In the genomic region with DNA sequence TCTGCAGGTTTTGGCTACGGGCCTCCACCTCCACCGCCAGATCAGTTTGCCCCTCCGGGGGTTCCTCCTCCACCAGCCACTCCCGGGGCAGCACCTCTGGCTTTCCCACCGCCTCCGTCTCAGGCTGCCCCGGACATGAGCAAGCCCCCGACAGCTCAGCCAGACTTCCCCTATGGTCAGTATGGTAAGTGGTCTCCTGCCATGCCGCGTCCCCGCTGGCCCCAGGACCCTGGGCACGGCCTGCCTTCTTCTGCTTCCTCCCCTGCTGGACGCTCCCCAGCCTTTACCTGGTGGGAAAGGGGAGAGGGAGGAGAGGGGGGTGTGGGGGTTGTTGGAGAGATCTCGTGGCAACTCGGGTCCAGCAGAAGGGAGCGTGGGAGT, we compare ENCODE assay signal across 21 cellular contexts. TPM values are rescaled to one million over a fixed set of nuclear protein-coding genes. Genes with fewer than 3 reads are reported as not detected.
A peak's percentile ranks its signal among the peaks of the same experiment; 100 is the strongest.
DNase-seq lines count a peak whose midpoint lies in the region; ATAC-seq, FAIRE-seq and TF ChIP-seq lines count a peak whose summit lies in the region.
"Had no signal": no experiment of that assay in that cellular context is flagged by ENCODE, and none has a peak within 500 bp of the region (broad histone marks: within the 10 kb centered on the region; RNA-seq: fewer than 3 reads in every experiment).

No MANE protein-coding gene starts in this region.

- no peaks in the 10 kb centered on the region for H3K4me1 Mint-ChIP-seq in activated T-helper 17 cell treated with anti-CD3 and anti-CD28 coated beads, Interleukin-2, amount 50 U/mL, for 72 hours
- H3K4me1 Mint-ChIP-seq: CD4-positive, alpha-beta memory T cell had no signal

- no peaks in the 10 kb centered on the region for H4K20me1 ChIP-seq in GM12878 (ENCODE audit: control insufficient read depth, insufficient read depth)
- no peaks in the 10 kb centered on the region for H4K20me1 ChIP-seq in SK-N-SH (ENCODE audit: insufficient read depth)

- no peaks in the 10 kb centered on the region for H3K27me3 Mint-ChIP-seq in activated T-helper 17 cell treated with anti-CD3 and anti-CD28 coated beads, Interleukin-2, amount 50 U/mL, for 72 hours
- H3K27me3 Mint-ChIP-seq: CD4-positive, alpha-beta memory T cell had no signal

- in situ Hi-C loops in GM12878 (cut with MboI): no loop called here

- CTCF ChIA-PET in GM12878 (lab: Yijun Ruan, JAX): no interaction called here
- CTCF ChIA-PET in SK-N-SH (lab: Yijun Ruan, JAX): interaction anchor here (0.7 to 1.4 kb wide), 3 partner anchors 9 to 19 kb away, joined by 3 to 4 read pairs (median 3); no protein-coding TSS in a partner anchor

- peaks cover 12% of the 10 kb centered on the region for H3F3A ChIP-seq in SK-N-SH (replicated peaks; ENCODE audit: insufficient read depth)

- H3K4me1 ChIP-seq in GM12878 (ENCODE audit: control insufficient read depth, insufficient read depth, low read length): no peaks in the 10 kb centered on the region
- peaks cover 0 to 2% of the 10 kb centered on the region in 2 donors for H3K4me1 ChIP-seq in kidney (ENCODE audit: control insufficient read depth in 1 of 2, insufficient read depth in 1 of 2, low read depth in 1 of 2, low read length in 2 of 2)
- no peaks in the 10 kb centered on the region for H3K4me1 ChIP-seq in SK-N-SH (ENCODE audit: control insufficient read depth in 1 of 2, insufficient read depth in 2 of 2, low read depth in 1 of 2, low read length in 1 of 2)

- H3K4me2 ChIP-seq in GM12878 (ENCODE audit: control insufficient read depth, insufficient read depth) (no peak overlapping the region), SK-N-SH (no peak overlapping the region)

- SMC1A ChIA-PET in GM12878 (lab: Charles Lee; ENCODE audit: uncharacterized antibody, unreplicated experiment): no interaction called here

- 97% methylated on average over 16 of the region's 16 CpGs for WGBS in GM12878 (ENCODE audit: insufficient coverage, insufficient replicate concordance, low lambda C conversion rate, missing lambda C conversion rate)
- WGBS in SK-N-SH (ENCODE audit: low lambda C conversion rate): 98% methylated on average over 13 of the region's 16 CpGs

- H3K9me2 ChIP-seq in SK-N-SH: no peaks in the 10 kb centered on the region

- FAIRE-seq in GM12878 (lab: Jason Lieb, UNC): no peak
- FAIRE-seq in kidney (lab: Jason Lieb, UNC): no peak
- FAIRE-seq: A204.1, GM12891, GM19239, H54 had no signal

- H3K79me2 ChIP-seq in GM12878 (ENCODE audit: control insufficient read depth, insufficient read depth, low read length): no peaks in the 10 kb centered on the region
- 0 out of 2 replicates have a peak, but pooled peaks cover 2% of the 10 kb centered on the region for H3K79me2 ChIP-seq in SK-N-SH (ENCODE audit: insufficient read depth)

- DNase-seq in H7 (peak; percentile 60), GM12878 (ENCODE audit: low read depth, low spot score) (no peak), kidney (peak; percentile 75), COLO668 (lab: John Stamatoyannopoulos, UW; ENCODE audit: unreplicated experiment) (no peak), SK-N-SH (no peak)
- DNase-seq: ACHN; BE2C; C1 segment of cervical spinal cord; CD4-positive, alpha-beta memory T cell; DMS 273 treated with DMSO at 0.1 percent for 48 hours; DMS53; DND-41; EL; GM23248 had no signal

- H3K4me3 Mint-ChIP-seq in activated T-helper 17 cell treated with anti-CD3 and anti-CD28 coated beads, Interleukin-2, amount 50 U/mL, for 72 hours: no peak overlapping the region

- no peaks in the 10 kb centered on the region for H3K9me3 Mint-ChIP-seq in activated T-helper 17 cell treated with anti-CD3 and anti-CD28 coated beads, Interleukin-2, amount 50 U/mL, for 72 hours
- H3K9me3 Mint-ChIP-seq: CD4-positive, alpha-beta memory T cell had no signal

- no peak for TF ChIP-seq RAD21 in GM12878 (IDR thresholded peaks at IDR 0.05; ENCODE audit: insufficient read depth, low read depth, low read length)
- no peak for TF ChIP-seq RAD21 in SK-N-SH (IDR thresholded peaks at IDR 0.05; ENCODE audit: low read length)

- TF ChIP-seq CTCF in GM12878 (IDR thresholded peaks at IDR 0.05 in 2 of 3, conservative IDR thresholded peaks at IDR 0.05 in 1 of 3; ENCODE audit: control insufficient read depth in 2 of 3, extremely low read depth in 1 of 3, insufficient read depth in 1 of 3, low read depth in 3 of 3, low read length in 3 of 3) (no peak), kidney (IDR thresholded peaks at IDR 0.05; ENCODE audit: borderline replicate concordance, extremely low read depth, insufficient read depth) (no peak), SK-N-SH (IDR thresholded peaks at IDR 0.05) (no peak)

- RAD21 ChIA-PET in GM12878 (lab: Charles Lee; ENCODE audit: unreplicated experiment): no interaction called here

- ATAC-seq in GM12878 (no peak), GM21737 (IDR thresholded peaks at IDR 0.05; ENCODE audit: unreplicated experiment) (no peak)
- no peak for ATAC-seq in activated T-helper 17 cell treated with anti-CD3 and anti-CD28 coated beads, Interleukin-2, amount 50 U/mL, for 72 hours (replicated peaks)

- no peaks in the 10 kb centered on the region for H3K9me3 ChIP-seq in GM12878 (replicated peaks; ENCODE audit: control insufficient read depth, insufficient read depth, low read length)
- H3K9me3 ChIP-seq in kidney (ENCODE audit: control insufficient read depth in 1 of 2, low read length in 2 of 2): no peaks in the 10 kb centered on the region
- H3K9me3 ChIP-seq in SK-N-SH: no peaks in the 10 kb centered on the region
- H3K9me3 ChIP-seq: BE2C had no signal

- H3K4me3 ChIP-seq in H7 (ENCODE audit: insufficient read depth, low read depth, low read length) (no peak overlapping the region), GM12878 (no peak overlapping the region), kidney (ENCODE audit: low read length in 2 of 2) (no peak overlapping the region), SK-N-SH (ENCODE audit: low read depth in 2 of 2, low read length in 1 of 2) (no peak overlapping the region)
- H3K4me3 ChIP-seq: GM23248 had no signal

- POLR2A ChIA-PET in GM12878 (lab: Charles Lee): no interaction called here
- POLR2A ChIA-PET in SK-N-SH (lab: Yijun Ruan, JAX): no interaction called here

- TF ChIP-seq POLR2A in GM12878 (IDR thresholded peaks at IDR 0.05; ENCODE audit: low read depth, low read length): 0 out of 2 replicates have a peak, but pooled peaks have one; percentile 2

- no TSS peak for BruUV-seq in GM12878 (replicated peaks; lab: Mats Ljungman, UMichigan)

- no peak overlapping the region for H3K27ac Mint-ChIP-seq in activated T-helper 17 cell treated with anti-CD3 and anti-CD28 coated beads, Interleukin-2, amount 50 U/mL, for 72 hours
- H3K27ac Mint-ChIP-seq: CD4-positive, alpha-beta memory T cell had no signal

- no peaks in the 10 kb centered on the region for H3K27me3 ChIP-seq in H7 (ENCODE audit: control insufficient read depth, insufficient read depth, low read length)
- H3K27me3 ChIP-seq in GM12878 (replicated peaks in 1 of 2; ENCODE audit: control insufficient read depth in 2 of 2, insufficient read depth in 2 of 2, low read length in 1 of 2): no peaks in the 10 kb centered on the region
- no peaks in the 10 kb centered on the region for H3K27me3 ChIP-seq in SK-N-SH (ENCODE audit: insufficient read depth)
- H3K27me3 ChIP-seq: BE2C had no signal

- H3K9ac ChIP-seq in GM12878 (ENCODE audit: control insufficient read depth, insufficient read depth, low read length) (no peak overlapping the region), kidney (ENCODE audit: low read length in 2 of 2) (no peak overlapping the region), SK-N-SH (no peak overlapping the region)
- H3K9ac ChIP-seq: GM23248 had no signal

- H2AFZ ChIP-seq in GM12878 (ENCODE audit: control insufficient read depth, low read depth, low read length): no peak overlapping the region
- no peak overlapping the region for H2AFZ ChIP-seq in SK-N-SH (ENCODE audit: low read depth)
- H2AFZ ChIP-seq: GM23248 had no signal

- intact Hi-C loops in GM12878 (cut with micrococcal nuclease; ENCODE audit: unreplicated experiment) (no loop called here), kidney (cut with DNase I) (no loop called here)

- H3K36me3 ChIP-seq in H7 (replicated peaks; ENCODE audit: control insufficient read depth, insufficient read depth, low read length) (peaks cover 26% of the 10 kb centered on the region), GM12878 (ENCODE audit: control insufficient read depth in 2 of 2, insufficient read depth in 2 of 2, low read length in 1 of 2) (peaks cover 12 to 39% of the 10 kb centered on the region in 2 experiments), kidney (ENCODE audit: control insufficient read depth in 1 of 2, insufficient read depth in 2 of 2, low read length in 2 of 2) (peaks cover 14 to 21% of the 10 kb centered on the region in 2 donors), SK-N-SH (replicated peaks in 1 of 2; ENCODE audit: control insufficient read depth in 1 of 2, insufficient read depth in 2 of 2, low read length in 1 of 2) (peaks cover 0 to 65% of the 10 kb centered on the region in 2 experiments)

- H3K27ac ChIP-seq in GM12878 (ENCODE audit: control insufficient read depth, insufficient read depth) (no peak overlapping the region), kidney (ENCODE audit: low read depth in 2 of 2, low read length in 2 of 2) (no peak overlapping the region), SK-N-SH (ENCODE audit: low read depth in 2 of 2, low read length in 1 of 2) (no peak overlapping the region)
- H3K27ac ChIP-seq: GM23248, HL-60 had no signal

- peaks cover 61% of the 10 kb centered on the region for H3K36me3 Mint-ChIP-seq in activated T-helper 17 cell treated with anti-CD3 and anti-CD28 coated beads, Interleukin-2, amount 50 U/mL, for 72 hours (ENCODE audit: low read depth)

- no peak for TF ChIP-seq EP300 in GM12878 (IDR thresholded peaks at IDR 0.05; ENCODE audit: borderline replicate concordance in 1 of 2, control insufficient read depth in 1 of 2, low read depth in 2 of 2, low read length in 2 of 2)
- no peak for TF ChIP-seq EP300 in SK-N-SH (IDR thresholded peaks at IDR 0.05; ENCODE audit: borderline replicate concordance in 1 of 2, low read depth in 1 of 2, low read length in 1 of 2)

RNA-seq across cellular contexts. Expression of a gene that starts 5.7 kb away (rescaled TPM):
- 1,494 and 1,693 TPM in 2 replicates for total RNA-seq in H7 (2014; rRNA removed; shearing (Covaris generic))
- total RNA-seq in GM12878 (2013; cell fraction: nucleolus; rRNA removed): 239 and 289 TPM in 2 replicates
- total RNA-seq in GM12878 (2014; rRNA removed) (1,524 and 1,715 TPM in 2 replicates), GM12878 (2014; rRNA removed; fragmentation: Illumina TruSeq; extraction: Trizol) (972 and 1,030 TPM in 2 replicates), GM12878 (2021) (2,219 and 2,315 TPM in 2 replicates), kidney (893 TPM)
- 7,786 TPM for polyA plus RNA-seq in GM12878 (2011; ENCODE audit: low read depth)
- polyA plus RNA-seq in GM12878 (2011; rRNA removed) (524 and 1,111 TPM in 2 replicates), GM12878 (2014; fragmentation: Illumina TruSeq; extraction: Trizol) (209 and 786 TPM in 2 replicates), GM12878 (2014; fragmentation: Nextera tagmentation; extraction: Ambion mirVana) (100 to 1,000 TPM; 559 to 717 TPM), GM12878 (2014; rRNA removed) (3,158 and 3,344 TPM in 2 replicates), GM12878 (2016; fragmentation: Nextera tagmentation; extraction: Ambion mirVana) (1,000 to 10,000 TPM; 1,763 to 1,909 TPM), kidney (ENCODE audit: insufficient read depth, low read depth, low replicate concordance) (1,823 TPM), SK-N-SH (2012; rRNA removed) (2,836 and 3,749 TPM in 2 replicates)
- polyA plus RNA-seq in GM12878 (2011; cell fraction: cytosol; rRNA removed): 3,186 and 3,536 TPM in 2 replicates
- polyA plus RNA-seq in GM12878 (2011; cell fraction: nucleus; rRNA removed): 1,362 and 1,364 TPM in 2 replicates
- 3,088 and 3,408 TPM in 2 replicates for polyA plus RNA-seq in GM12878 (2012)
- polyA minus RNA-seq in GM12878 (2011; rRNA and poly(A)+ RNA removed): 256 and 857 TPM in 2 replicates
- 796 and 851 TPM in 2 replicates for polyA minus RNA-seq in GM12878 (2011; cell fraction: cytosol; rRNA and poly(A)+ RNA removed)
- 184 and 257 TPM in 2 replicates for polyA minus RNA-seq in GM12878 (2011; cell fraction: nucleus; rRNA and poly(A)+ RNA removed)
- 1,000 to 10,000 TPM; 1,611 to 1,688 TPM for total RNA-seq in activated T-helper 17 cell treated with anti-CD3 and anti-CD28 coated beads, Interleukin-2, amount 50 U/mL, for 72 hours
- 2,019 and 3,381 TPM in 2 replicates for polyA plus RNA-seq in SK-N-SH (2012; cell fraction: cytosol; rRNA removed)
- 943 and 2,115 TPM in 2 replicates for polyA plus RNA-seq in SK-N-SH (2012; cell fraction: nucleus; rRNA removed)

RNA-seq across cellular contexts. Expression of a gene that starts 17.4 kb away (rescaled TPM):
- 0.11 and 0.31 TPM in 2 replicates for total RNA-seq in H7 (2014; rRNA removed; shearing (Covaris generic))
- 0.34 and 0.46 TPM in 2 replicates for total RNA-seq in GM12878 (2013; cell fraction: nucleolus; rRNA removed)
- under 0.01 and 0.11 TPM in 2 replicates for total RNA-seq in GM12878 (2014; rRNA removed)
- total RNA-seq in GM12878 (2014; rRNA removed; fragmentation: Illumina TruSeq; extraction: Trizol): 0.05 TPM in 1 of 2 replicates, not detected in the other
- total RNA-seq in GM12878 (2021): 0.08 and 0.26 TPM in 2 replicates
- polyA plus RNA-seq in GM12878 (2011; ENCODE audit: low read depth): 0.31 TPM
- not detected in 2 replicates for polyA plus RNA-seq in GM12878 (2011; rRNA removed)
- polyA plus RNA-seq in GM12878 (2011; cell fraction: cytosol; rRNA removed): 0.03 TPM in 1 of 2 replicates, not detected in the other
- polyA plus RNA-seq in GM12878 (2011; cell fraction: nucleus; rRNA removed): 0.18 and 0.38 TPM in 2 replicates
- polyA plus RNA-seq in GM12878 (2012): 0.27 and 0.43 TPM in 2 replicates
- polyA plus RNA-seq in GM12878 (2014; fragmentation: Illumina TruSeq; extraction: Trizol): not detected in 2 replicates
- under 1 TPM in 1 of 2 experiments, not detected in 1; 0.02 TPM for polyA plus RNA-seq in GM12878 (2014; fragmentation: Nextera tagmentation; extraction: Ambion mirVana)
- polyA plus RNA-seq in GM12878 (2014; rRNA removed): 0.16 and 0.73 TPM in 2 replicates
- polyA plus RNA-seq in GM12878 (2016; fragmentation: Nextera tagmentation; extraction: Ambion mirVana): under 1 TPM in 1 of 2 experiments, not detected in 1; 0.04 TPM
- polyA minus RNA-seq in GM12878 (2011; rRNA and poly(A)+ RNA removed): 0.05 TPM in 1 of 2 replicates, not detected in the other
- not detected in 2 replicates for polyA minus RNA-seq in GM12878 (2011; cell fraction: cytosol; rRNA and poly(A)+ RNA removed)
- polyA minus RNA-seq in GM12878 (2011; cell fraction: nucleus; rRNA and poly(A)+ RNA removed): 0.12 and 0.38 TPM in 2 replicates
- total RNA-seq in kidney: 0.25 TPM
- polyA plus RNA-seq in kidney (ENCODE audit: insufficient read depth, low read depth, low replicate concordance): not detected
- total RNA-seq in activated T-helper 17 cell treated with anti-CD3 and anti-CD28 coated beads, Interleukin-2, amount 50 U/mL, for 72 hours: under 1 TPM; 0.04 to 0.21 TPM
- polyA plus RNA-seq in SK-N-SH (2012; rRNA removed): 1.3 and 1.8 TPM in 2 replicates
- 0.59 and 1.3 TPM in 2 replicates for polyA plus RNA-seq in SK-N-SH (2012; cell fraction: cytosol; rRNA removed)
- 4.1 and 5.2 TPM in 2 replicates for polyA plus RNA-seq in SK-N-SH (2012; cell fraction: nucleus; rRNA removed)
- total RNA-seq: CD4-positive, alpha-beta memory T cell had no signal
- polyA plus RNA-seq: CD4-positive, alpha-beta memory T cell had no signal

RNA-seq across cellular contexts. Expression of a gene that starts 25.1 kb away (rescaled TPM):
- 196 and 198 TPM in 2 replicates for total RNA-seq in H7 (2014; rRNA removed; shearing (Covaris generic))
- total RNA-seq in GM12878 (2013; cell fraction: nucleolus; rRNA removed): 111 and 128 TPM in 2 replicates
- total RNA-seq in GM12878 (2014; rRNA removed) (122 and 127 TPM in 2 replicates), GM12878 (2014; rRNA removed; fragmentation: Illumina TruSeq; extraction: Trizol) (82.5 and 93.4 TPM in 2 replicates), GM12878 (2021) (223 and 240 TPM in 2 replicates), kidney (98.5 TPM)
- polyA plus RNA-seq in GM12878 (2011; ENCODE audit: low read depth): 23.5 TPM
- polyA plus RNA-seq in GM12878 (2011; rRNA removed) (110 and 123 TPM in 2 replicates), GM12878 (2014; fragmentation: Illumina TruSeq; extraction: Trizol) (69.0 and 91.2 TPM in 2 replicates), GM12878 (2014; fragmentation: Nextera tagmentation; extraction: Ambion mirVana) (10 to 100 TPM in 1 of 2 experiments, 1 to 10 TPM in 1; 9.9 to 27.7 TPM), GM12878 (2014; rRNA removed) (164 and 194 TPM in 2 replicates), GM12878 (2016; fragmentation: Nextera tagmentation; extraction: Ambion mirVana) (10 to 100 TPM; 16.9 to 17.9 TPM), kidney (ENCODE audit: insufficient read depth, low read depth, low replicate concordance) (47.7 TPM), SK-N-SH (2012; rRNA removed) (43.8 and 54.3 TPM in 2 replicates)
- polyA plus RNA-seq in GM12878 (2011; cell fraction: cytosol; rRNA removed): 47.6 and 72.8 TPM in 2 replicates
- 106 and 159 TPM in 2 replicates for polyA plus RNA-seq in GM12878 (2011; cell fraction: nucleus; rRNA removed)
- 71.1 and 77.1 TPM in 2 replicates for polyA plus RNA-seq in GM12878 (2012)
- polyA minus RNA-seq in GM12878 (2011; rRNA and poly(A)+ RNA removed): 27.9 and 29.7 TPM in 2 replicates
- polyA minus RNA-seq in GM12878 (2011; cell fraction: cytosol; rRNA and poly(A)+ RNA removed): 26.6 and 31.5 TPM in 2 replicates
- 17.4 and 38.3 TPM in 2 replicates for polyA minus RNA-seq in GM12878 (2011; cell fraction: nucleus; rRNA and poly(A)+ RNA removed)
- total RNA-seq in activated T-helper 17 cell treated with anti-CD3 and anti-CD28 coated beads, Interleukin-2, amount 50 U/mL, for 72 hours: 100 to 1,000 TPM; 161 to 271 TPM
- 41.8 and 45.0 TPM in 2 replicates for polyA plus RNA-seq in SK-N-SH (2012; cell fraction: cytosol; rRNA removed)
- 102 and 111 TPM in 2 replicates for polyA plus RNA-seq in SK-N-SH (2012; cell fraction: nucleus; rRNA removed)

RNA-seq across cellular contexts. Expression of a gene that starts 31.2 kb away (rescaled TPM):
- total RNA-seq in H7 (2014; rRNA removed; shearing (Covaris generic)): 12.3 and 31.6 TPM in 2 replicates
- total RNA-seq in GM12878 (2013; cell fraction: nucleolus; rRNA removed): 6.5 and 6.7 TPM in 2 replicates
- total RNA-seq in GM12878 (2014; rRNA removed) (50.1 and 55.2 TPM in 2 replicates), GM12878 (2014; rRNA removed; fragmentation: Illumina TruSeq; extraction: Trizol) (22.5 and 24.9 TPM in 2 replicates), GM12878 (2021) (49.1 and 52.0 TPM in 2 replicates), kidney (16.3 TPM)
- polyA plus RNA-seq in GM12878 (2011; ENCODE audit: low read depth): 9.2 TPM
- polyA plus RNA-seq in GM12878 (2011; rRNA removed) (4.7 and 13.0 TPM in 2 replicates), GM12878 (2014; fragmentation: Illumina TruSeq; extraction: Trizol) (8.3 and 28.5 TPM in 2 replicates), GM12878 (2014; fragmentation: Nextera tagmentation; extraction: Ambion mirVana) (1 to 10 TPM; 1.6 to 5.6 TPM), GM12878 (2014; rRNA removed) (56.0 and 65.8 TPM in 2 replicates), GM12878 (2016; fragmentation: Nextera tagmentation; extraction: Ambion mirVana) (100 to 1,000 TPM; 122 to 131 TPM), kidney (ENCODE audit: insufficient read depth, low read depth, low replicate concordance) (209 TPM), SK-N-SH (2012; rRNA removed) (76.5 and 85.3 TPM in 2 replicates)
- polyA plus RNA-seq in GM12878 (2011; cell fraction: cytosol; rRNA removed): 13.6 and 22.1 TPM in 2 replicates
- polyA plus RNA-seq in GM12878 (2011; cell fraction: nucleus; rRNA removed): 11.4 and 12.7 TPM in 2 replicates
- 28.9 and 29.0 TPM in 2 replicates for polyA plus RNA-seq in GM12878 (2012)
- polyA minus RNA-seq in GM12878 (2011; rRNA and poly(A)+ RNA removed): 4.2 and 10.8 TPM in 2 replicates
- polyA minus RNA-seq in GM12878 (2011; cell fraction: cytosol; rRNA and poly(A)+ RNA removed): 4.5 and 11.0 TPM in 2 replicates
- 2.1 and 5.4 TPM in 2 replicates for polyA minus RNA-seq in GM12878 (2011; cell fraction: nucleus; rRNA and poly(A)+ RNA removed)
- 10 to 100 TPM in 1 of 2 donors, 1 to 10 TPM in 1; 4.9 to 11.2 TPM for total RNA-seq in activated T-helper 17 cell treated with anti-CD3 and anti-CD28 coated beads, Interleukin-2, amount 50 U/mL, for 72 hours
- 32.5 and 58.6 TPM in 2 replicates for polyA plus RNA-seq in SK-N-SH (2012; cell fraction: cytosol; rRNA removed)
- polyA plus RNA-seq in SK-N-SH (2012; cell fraction: nucleus; rRNA removed): 41.2 and 45.7 TPM in 2 replicates

RNA-seq across cellular contexts. Expression of a gene that starts 46.5 kb away (rescaled TPM):
- total RNA-seq in H7 (2014; rRNA removed; shearing (Covaris generic)): 57.2 and 75.3 TPM in 2 replicates
- total RNA-seq in GM12878 (2013; cell fraction: nucleolus; rRNA removed): 69.0 and 71.0 TPM in 2 replicates
- total RNA-seq in GM12878 (2014; rRNA removed): 36.3 and 38.3 TPM in 2 replicates
- 11.7 and 14.8 TPM in 2 replicates for total RNA-seq in GM12878 (2014; rRNA removed; fragmentation: Illumina TruSeq; extraction: Trizol)
- 36.5 and 37.5 TPM in 2 replicates for total RNA-seq in GM12878 (2021)
- polyA plus RNA-seq in GM12878 (2011; ENCODE audit: low read depth): 4.5 TPM
- 6.3 and 13.6 TPM in 2 replicates for polyA plus RNA-seq in GM12878 (2011; rRNA removed)
- 26.6 and 50.8 TPM in 2 replicates for polyA plus RNA-seq in GM12878 (2011; cell fraction: cytosol; rRNA removed)
- 37.5 and 49.9 TPM in 2 replicates for polyA plus RNA-seq in GM12878 (2011; cell fraction: nucleus; rRNA removed)
- polyA plus RNA-seq in GM12878 (2012): 18.6 and 22.1 TPM in 2 replicates
- polyA plus RNA-seq in GM12878 (2014; fragmentation: Illumina TruSeq; extraction: Trizol): 4.2 and 13.2 TPM in 2 replicates
- 1 to 10 TPM; 1.2 to 3.9 TPM for polyA plus RNA-seq in GM12878 (2014; fragmentation: Nextera tagmentation; extraction: Ambion mirVana)
- 42.5 and 52.5 TPM in 2 replicates for polyA plus RNA-seq in GM12878 (2014; rRNA removed)
- 10 to 100 TPM; 60.9 to 67.0 TPM for polyA plus RNA-seq in GM12878 (2016; fragmentation: Nextera tagmentation; extraction: Ambion mirVana)
- 4.5 and 13.9 TPM in 2 replicates for polyA minus RNA-seq in GM12878 (2011; rRNA and poly(A)+ RNA removed)
- polyA minus RNA-seq in GM12878 (2011; cell fraction: cytosol; rRNA and poly(A)+ RNA removed): 8.7 and 11.5 TPM in 2 replicates
- 11.2 and 27.7 TPM in 2 replicates for polyA minus RNA-seq in GM12878 (2011; cell fraction: nucleus; rRNA and poly(A)+ RNA removed)
- 32.5 TPM for total RNA-seq in kidney
- 50.9 TPM for polyA plus RNA-seq in kidney (ENCODE audit: insufficient read depth, low read depth, low replicate concordance)
- 10 to 100 TPM; 36.5 to 37.2 TPM for total RNA-seq in activated T-helper 17 cell treated with anti-CD3 and anti-CD28 coated beads, Interleukin-2, amount 50 U/mL, for 72 hours
- polyA plus RNA-seq in SK-N-SH (2012; rRNA removed): 23.4 and 25.3 TPM in 2 replicates
- 11.5 and 20.3 TPM in 2 replicates for polyA plus RNA-seq in SK-N-SH (2012; cell fraction: cytosol; rRNA removed)
- polyA plus RNA-seq in SK-N-SH (2012; cell fraction: nucleus; rRNA removed): 27.2 and 30.6 TPM in 2 replicates

Comparison
In these comparisons a context has a peak if more than half of its experiments do, and no peak if none do; other contexts are left out.
1. DNase-seq: peak in H7 (single experiment) and kidney (single experiment); none in GM12878 (single experiment), COLO668 (single experiment) and SK-N-SH (single experiment).